In the genomic region with DNA sequence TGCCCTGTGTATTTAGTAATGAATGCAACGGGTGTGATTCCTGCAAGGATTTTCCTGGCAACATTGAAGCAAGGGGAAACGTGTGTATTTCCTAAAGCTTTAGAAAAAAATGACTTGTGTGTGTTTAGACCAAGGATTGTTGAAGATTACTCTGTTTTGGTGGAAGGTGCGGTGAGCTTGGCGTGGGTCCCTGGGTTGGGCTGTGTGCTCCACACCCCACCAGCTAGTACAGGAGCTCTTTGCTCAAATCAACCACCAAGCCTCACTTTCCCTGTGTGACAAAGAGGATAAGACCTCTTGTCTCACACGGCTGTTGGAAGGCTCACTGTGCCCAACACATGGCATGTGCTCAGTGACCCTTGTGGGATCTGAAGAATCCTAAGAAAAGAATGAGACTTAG, we compare ENCODE assay signal across 1 cellular context.
TF ChIP-seq lines count a peak whose summit lies in the region.

No MANE protein-coding gene starts in this region.

TF ChIP-seq in HepG2, 621 proteins besides CTCF, POLR2A, EP300 and RAD21:
- TF ChIP-seq, protein P1, sequence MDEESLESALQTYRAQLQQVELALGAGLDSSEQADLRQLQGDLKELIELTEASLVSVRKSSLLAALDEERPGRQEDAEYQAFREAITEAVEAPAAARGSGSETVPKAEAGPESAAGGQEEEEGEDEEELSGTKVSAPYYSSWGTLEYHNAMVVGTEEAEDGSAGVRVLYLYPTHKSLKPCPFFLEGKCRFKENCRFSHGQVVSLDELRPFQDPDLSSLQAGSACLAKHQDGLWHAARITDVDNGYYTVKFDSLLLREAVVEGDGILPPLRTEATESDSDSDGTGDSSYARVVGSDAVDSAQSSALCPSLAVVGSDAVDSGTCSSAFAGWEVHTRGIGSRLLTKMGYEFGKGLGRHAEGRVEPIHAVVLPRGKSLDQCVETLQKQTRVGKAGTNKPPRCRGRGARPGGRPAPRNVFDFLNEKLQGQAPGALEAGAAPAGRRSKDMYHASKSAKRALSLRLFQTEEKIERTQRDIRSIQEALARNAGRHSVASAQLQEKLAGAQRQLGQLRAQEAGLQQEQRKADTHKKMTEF (CRISPR knock-in tag; IDR thresholded peaks at IDR 0.05) = 0 out of 2 replicates have a peak, but pooled peaks have one; percentile 19
- TF ChIP-seq ZNF205 (CRISPR knock-in tag; IDR thresholded peaks at IDR 0.05) (peak; percentile 54; the same call in 1 of the 2 replicates), TARDBP (CRISPR knock-in tag; IDR thresholded peaks at IDR 0.05) (no peak)
- TF ChIP-seq, protein P2, sequence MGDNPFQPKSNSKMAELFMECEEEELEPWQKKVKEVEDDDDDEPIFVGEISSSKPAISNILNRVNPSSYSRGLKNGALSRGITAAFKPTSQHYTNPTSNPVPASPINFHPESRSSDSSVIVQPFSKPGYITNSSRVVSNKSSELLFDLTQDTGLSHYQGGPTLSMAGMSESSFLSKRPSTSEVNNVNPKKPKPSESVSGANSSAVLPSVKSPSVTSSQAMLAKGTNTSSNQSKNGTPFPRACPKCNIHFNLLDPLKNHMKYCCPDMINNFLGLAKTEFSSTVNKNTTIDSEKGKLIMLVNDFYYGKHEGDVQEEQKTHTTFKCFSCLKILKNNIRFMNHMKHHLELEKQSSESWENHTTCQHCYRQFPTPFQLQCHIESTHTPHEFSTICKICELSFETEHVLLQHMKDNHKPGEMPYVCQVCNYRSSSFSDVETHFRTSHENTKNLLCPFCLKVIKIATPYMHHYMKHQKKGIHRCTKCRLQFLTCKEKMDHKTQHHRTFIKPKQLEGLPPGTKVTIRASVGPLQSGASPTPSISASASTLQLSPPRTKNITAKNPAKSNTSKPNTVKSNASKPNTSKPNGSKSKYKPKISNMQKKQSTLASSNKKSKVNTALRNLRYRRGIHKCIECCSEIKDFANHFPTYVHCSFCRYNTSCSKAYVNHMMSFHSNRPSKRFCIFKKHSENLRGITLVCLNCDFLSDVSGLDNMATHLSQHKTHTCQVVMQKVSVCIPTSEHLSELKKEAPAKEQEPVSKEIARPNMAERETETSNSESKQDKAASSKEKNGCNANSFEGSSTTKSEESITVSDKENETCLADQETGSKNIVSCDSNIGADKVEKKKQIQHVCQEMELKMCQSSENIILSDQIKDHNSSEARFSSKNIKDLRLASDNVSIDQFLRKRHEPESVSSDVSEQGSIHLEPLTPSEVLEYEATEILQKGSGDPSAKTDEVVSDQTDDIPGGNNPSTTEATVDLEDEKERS (CRISPR knock-in tag; IDR thresholded peaks at IDR 0.05) = 0 out of 2 replicates have a peak, but pooled peaks have one; percentile 22
- TF ChIP-seq, protein P3, sequence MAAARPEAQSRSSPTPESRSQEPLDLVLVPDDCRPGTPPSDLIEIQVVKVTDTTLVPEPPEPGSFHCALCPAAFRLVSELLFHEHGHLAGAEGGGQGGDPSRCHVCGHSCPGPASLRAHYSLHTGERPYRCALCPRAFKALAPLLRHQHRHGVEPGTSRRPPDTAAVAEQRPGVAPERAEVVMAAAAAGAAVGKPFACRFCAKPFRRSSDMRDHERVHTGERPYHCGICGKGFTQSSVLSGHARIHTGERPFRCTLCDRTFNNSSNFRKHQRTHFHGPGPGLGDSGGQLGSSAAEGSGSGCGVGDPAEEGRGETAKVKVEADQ (CRISPR knock-in tag; IDR thresholded peaks at IDR 0.05; ENCODE audit: borderline replicate concordance) = no peak
- TF ChIP-seq, protein P4, sequence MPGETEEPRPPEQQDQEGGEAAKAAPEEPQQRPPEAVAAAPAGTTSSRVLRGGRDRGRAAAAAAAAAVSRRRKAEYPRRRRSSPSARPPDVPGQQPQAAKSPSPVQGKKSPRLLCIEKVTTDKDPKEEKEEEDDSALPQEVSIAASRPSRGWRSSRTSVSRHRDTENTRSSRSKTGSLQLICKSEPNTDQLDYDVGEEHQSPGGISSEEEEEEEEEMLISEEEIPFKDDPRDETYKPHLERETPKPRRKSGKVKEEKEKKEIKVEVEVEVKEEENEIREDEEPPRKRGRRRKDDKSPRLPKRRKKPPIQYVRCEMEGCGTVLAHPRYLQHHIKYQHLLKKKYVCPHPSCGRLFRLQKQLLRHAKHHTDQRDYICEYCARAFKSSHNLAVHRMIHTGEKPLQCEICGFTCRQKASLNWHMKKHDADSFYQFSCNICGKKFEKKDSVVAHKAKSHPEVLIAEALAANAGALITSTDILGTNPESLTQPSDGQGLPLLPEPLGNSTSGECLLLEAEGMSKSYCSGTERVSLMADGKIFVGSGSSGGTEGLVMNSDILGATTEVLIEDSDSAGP (CRISPR knock-in tag; IDR thresholded peaks at IDR 0.05; ENCODE audit: borderline replicate concordance) = no peak
- TF ChIP-seq, protein P5, sequence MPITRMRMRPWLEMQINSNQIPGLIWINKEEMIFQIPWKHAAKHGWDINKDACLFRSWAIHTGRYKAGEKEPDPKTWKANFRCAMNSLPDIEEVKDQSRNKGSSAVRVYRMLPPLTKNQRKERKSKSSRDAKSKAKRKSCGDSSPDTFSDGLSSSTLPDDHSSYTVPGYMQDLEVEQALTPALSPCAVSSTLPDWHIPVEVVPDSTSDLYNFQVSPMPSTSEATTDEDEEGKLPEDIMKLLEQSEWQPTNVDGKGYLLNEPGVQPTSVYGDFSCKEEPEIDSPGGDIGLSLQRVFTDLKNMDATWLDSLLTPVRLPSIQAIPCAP (CRISPR knock-in tag; IDR thresholded peaks at IDR 0.05; ENCODE audit: low read depth) = no peak
- TF ChIP-seq, protein P6, sequence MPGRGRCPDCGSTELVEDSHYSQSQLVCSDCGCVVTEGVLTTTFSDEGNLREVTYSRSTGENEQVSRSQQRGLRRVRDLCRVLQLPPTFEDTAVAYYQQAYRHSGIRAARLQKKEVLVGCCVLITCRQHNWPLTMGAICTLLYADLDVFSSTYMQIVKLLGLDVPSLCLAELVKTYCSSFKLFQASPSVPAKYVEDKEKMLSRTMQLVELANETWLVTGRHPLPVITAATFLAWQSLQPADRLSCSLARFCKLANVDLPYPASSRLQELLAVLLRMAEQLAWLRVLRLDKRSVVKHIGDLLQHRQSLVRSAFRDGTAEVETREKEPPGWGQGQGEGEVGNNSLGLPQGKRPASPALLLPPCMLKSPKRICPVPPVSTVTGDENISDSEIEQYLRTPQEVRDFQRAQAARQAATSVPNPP (CRISPR knock-in tag; IDR thresholded peaks at IDR 0.05) = no peak
